8 cellular contexts compared by ENCODE assay signal in the genomic region with DNA sequence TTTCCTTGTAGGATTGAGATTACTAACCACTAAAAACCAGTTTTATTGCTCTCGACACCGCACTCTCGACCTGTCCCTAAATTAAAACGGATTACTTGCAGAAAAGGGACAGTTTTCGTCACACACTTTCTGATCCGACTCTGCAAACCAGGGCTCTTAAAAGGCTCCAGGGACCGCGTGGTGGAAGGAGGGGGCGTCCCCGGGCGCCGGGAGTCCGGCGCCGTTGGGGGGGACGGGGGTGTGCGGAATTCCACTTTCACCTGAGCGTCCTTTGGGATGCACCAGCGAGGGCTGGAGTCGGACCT. TPM values are rescaled to one million over a fixed set of nuclear protein-coding genes. Genes with fewer than 3 reads are reported as not detected.
A peak's percentile ranks its signal among the peaks of the same experiment; 100 is the strongest.
DNase-seq lines count a peak whose midpoint lies in the region; ATAC-seq, FAIRE-seq and TF ChIP-seq lines count a peak whose summit lies in the region.

No MANE protein-coding gene starts in this region.

- TF ChIP-seq CTCF in mesothelial cell of epicardium (IDR thresholded peaks at IDR 0.05; ENCODE audit: unreplicated experiment) = no peak

- ATAC-seq in Right ventricle myocardium superior (ENCODE audit: poor library complexity) (peak; percentile 37), Right ventricle myocardium inferior (no peak), HG03469 (IDR thresholded peaks at IDR 0.05; ENCODE audit: unreplicated experiment) (no peak)

- FAIRE-seq in GM19239 (lab: Jason Lieb, UNC) = no peak

- peaks cover 5% of the 10 kb centered on the region for H3K36me3 Mint-ChIP-seq in mesothelial cell of epicardium

- H3K27ac Mint-ChIP-seq in mesothelial cell of epicardium = peak overlapping the region; percentile 77

- H3K4me1 Mint-ChIP-seq in mesothelial cell of epicardium = peaks cover 13% of the 10 kb centered on the region

- H3K9me3 Mint-ChIP-seq in mesothelial cell of epicardium = peaks cover 5% of the 10 kb centered on the region

- intact Hi-C loops in Right ventricle myocardium superior (cut with DNase I) (no loop called here), Right ventricle myocardium inferior (cut with DNase I) (no loop called here)

- DNase-seq in Right ventricle myocardium superior = no peak
- DNase-seq in Right ventricle myocardium inferior (ENCODE audit: missing footprints) = no peak
- peak; percentile 38 for DNase-seq in RPMI8226
- DNase-seq in dermis blood vessel endothelial cell = peak; percentile 18
- no peak for DNase-seq in mesothelial cell of epicardium (ENCODE audit: low spot score in 2 of 2, unreplicated experiment in 2 of 2)
- DNase-seq in GM19239 (ENCODE audit: insufficient read length, low spot score) = no peak
- no peak for DNase-seq in kidney tubule cell (ENCODE audit: low spot score)

- H3K4me3 Mint-ChIP-seq in mesothelial cell of epicardium = peak overlapping the region; percentile 82

- peaks cover 42% of the 10 kb centered on the region for H3K27me3 Mint-ChIP-seq in mesothelial cell of epicardium (ENCODE audit: low read depth)

RNA-seq across cellular contexts. Expression of gene MAK, which starts 0.7 kb away (rescaled TPM):
- total RNA-seq in Right ventricle myocardium superior (not detected), Right ventricle myocardium inferior (not detected), dermis blood vessel endothelial cell (under 0.01 and 0.09 TPM in 2 replicates), mesothelial cell of epicardium (0.14 to 0.25 TPM (median 0.24 TPM) in 3 replicates)

RNA-seq across cellular contexts. Expression of gene GCM2, which starts 44.2 kb away (rescaled TPM):
- total RNA-seq in Right ventricle myocardium superior (not detected), Right ventricle myocardium inferior (not detected), dermis blood vessel endothelial cell (not detected in 2 replicates), mesothelial cell of epicardium (not detected in 3 replicates)

RNA-seq across cellular contexts. Expression of gene SYCP2L, which starts 49.2 kb away (rescaled TPM):
- total RNA-seq in Right ventricle myocardium superior (0.75 TPM), Right ventricle myocardium inferior (0.92 TPM), dermis blood vessel endothelial cell (0.17 TPM in 1 of 2 replicates, not detected in the other), mesothelial cell of epicardium (16.6 to 20.1 TPM (median 19.9 TPM) in 3 replicates)

Comparison
In these comparisons a context has a peak if more than half of its experiments do, and no peak if none do; other contexts are left out.
1. DNase-seq: peak in RPMI8226 (single experiment) and dermis blood vessel endothelial cell (single experiment); none in Right ventricle myocardium superior (single experiment), Right ventricle myocardium inferior (single experiment), mesothelial cell of epicardium (0 of 2), GM19239 (single experiment) and kidney tubule cell (single experiment).